In the genomic region with DNA sequence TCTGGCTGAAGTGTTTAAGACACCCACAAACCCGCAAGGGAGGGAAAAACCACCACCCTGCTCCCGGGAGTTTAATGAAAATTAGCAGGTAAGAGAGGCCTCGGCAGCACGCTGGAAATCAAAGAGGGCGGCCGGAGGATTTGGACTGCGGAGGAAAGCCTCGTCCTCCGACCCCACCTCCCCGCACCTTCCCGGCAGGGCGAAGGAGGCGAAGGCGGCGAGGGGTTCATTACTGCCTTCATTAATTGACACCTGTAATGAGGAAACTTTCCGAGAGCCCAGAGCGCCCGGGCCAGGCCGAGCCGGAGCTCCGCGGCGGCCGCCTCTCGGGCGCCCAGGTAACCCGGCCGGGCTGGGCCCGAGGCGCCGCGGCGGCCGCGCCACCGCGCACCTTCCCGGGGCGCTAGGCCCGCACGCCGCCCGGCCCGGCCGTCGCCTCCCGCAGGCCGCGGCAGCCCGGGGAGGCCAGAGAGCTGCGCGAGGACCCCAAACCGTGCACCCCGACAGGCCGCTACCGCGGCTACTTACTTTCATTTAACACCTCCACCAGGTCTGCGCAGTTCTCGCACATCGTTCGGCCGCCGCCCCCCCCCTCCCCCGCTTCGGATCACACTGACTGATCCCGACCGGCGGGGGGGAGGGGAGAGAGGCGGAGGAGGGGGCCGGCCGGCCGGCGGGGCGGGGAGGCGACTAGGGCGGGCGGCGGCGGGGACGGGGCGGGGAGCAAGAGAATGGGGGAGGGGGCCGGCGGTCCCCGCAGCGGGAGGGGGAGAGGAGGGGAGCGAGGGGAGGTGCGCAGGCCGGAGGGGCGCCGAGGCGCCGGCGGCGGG, we compare ENCODE assay signal across 8 cellular contexts. TPM values are rescaled to one million over a fixed set of nuclear protein-coding genes. Genes with fewer than 3 reads are reported as not detected.
DNase-seq lines count a peak whose midpoint lies in the region; ATAC-seq and TF ChIP-seq lines count a peak whose summit lies in the region.

No MANE protein-coding gene starts in this region.

- H3K79me2 ChIP-seq in DOHH2 (ENCODE audit: control insufficient read depth, low read length) (peaks cover 73% of the 10 kb centered on the region), GM23338 (replicated peaks; ENCODE audit: insufficient read depth) (peaks cover 61% of the 10 kb centered on the region), MM.1S (ENCODE audit: low read length) (peaks cover 65% of the 10 kb centered on the region)

- 2% methylated on average over 83 of the region's 94 CpGs for WGBS in urinary bladder

- ATAC-seq in GM23338: peak; percentile 33

- H3K27ac ChIP-seq in DOHH2 (ENCODE audit: low read depth, low read length) (peak overlapping the region; percentile 87), GM23338 (ENCODE audit: low read depth) (peak overlapping the region; percentile 91), MM.1S (ENCODE audit: low read length) (peak overlapping the region; percentile 61; the same call in 1 of the 2 replicates), right atrium auricular region (peak overlapping the region; percentile 97 to 98), urinary bladder (ENCODE audit: low read depth) (peak overlapping the region; percentile 90)

- H2AFZ ChIP-seq in GM23338 (no peak overlapping the region), MM.1S (ENCODE audit: low read length) (no peak overlapping the region)

- peaks cover 13% of the 10 kb centered on the region for H3K27me3 Mint-ChIP-seq in GM23338 (ENCODE audit: insufficient read depth, low read depth, poor library complexity)

- H3K9me3 ChIP-seq in DOHH2 (ENCODE audit: control insufficient read depth, insufficient read depth, low read length): no peaks in the 10 kb centered on the region
- H3K9me3 ChIP-seq in MM.1S (replicated peaks; ENCODE audit: insufficient read depth, low read length): no peaks in the 10 kb centered on the region
- no peaks in the 10 kb centered on the region for H3K9me3 ChIP-seq in right atrium auricular region

- peak overlapping the region; percentile 83 for H3K9ac ChIP-seq in MM.1S (ENCODE audit: low read length)

- H3K9me2 ChIP-seq in DOHH2 (replicated peaks; ENCODE audit: control insufficient read depth, low read length): no peaks in the 10 kb centered on the region
- no peaks in the 10 kb centered on the region for H3K9me2 ChIP-seq in GM23338 (ENCODE audit: insufficient read depth)
- H3K9me2 ChIP-seq in MM.1S (replicated peaks; ENCODE audit: insufficient read depth, low read length): no peaks in the 10 kb centered on the region

- peak overlapping the region; percentile 91 for H3K4me3 Mint-ChIP-seq in GM23338

- peak overlapping the region; percentile 84 for H3K4me3 ChIP-seq in DOHH2 (ENCODE audit: low read length)
- peak overlapping the region; percentile 68 for H3K4me3 ChIP-seq in GM23338
- peak overlapping the region; percentile 84 for H3K4me3 ChIP-seq in MM.1S (ENCODE audit: low read length)
- peak overlapping the region; percentile 80 to 94 for H3K4me3 ChIP-seq in right atrium auricular region
- H3K4me3 ChIP-seq in urinary bladder (ENCODE audit: low read depth, low read length): peak overlapping the region; percentile 99

- peak; percentile 90 for DNase-seq in GM23338 (ENCODE audit: low spot score)
- peak; percentile 83 for DNase-seq in MM.1S
- peak; percentile 74 to 82 (median 79) for DNase-seq in T-helper 1 cell
- peak; percentile 49 for DNase-seq in amniotic stem cell (lab: John Stamatoyannopoulos, UW)
- peak; percentile 73 for DNase-seq in right atrium auricular region (ENCODE audit: low spot score)
- peak; percentile 24 for DNase-seq in pulmonary artery endothelial cell (ENCODE audit: low read depth, low spot score)

- H3K27me3 ChIP-seq in DOHH2 (ENCODE audit: control insufficient read depth, low read length): no peaks in the 10 kb centered on the region
- no peaks in the 10 kb centered on the region for H3K27me3 ChIP-seq in GM23338 (ENCODE audit: insufficient read depth)
- H3K27me3 ChIP-seq in MM.1S (replicated peaks; ENCODE audit: insufficient read depth, low read length): no peaks in the 10 kb centered on the region
- H3K27me3 ChIP-seq in right atrium auricular region: no peaks in the 10 kb centered on the region

- no peaks in the 10 kb centered on the region; the same call in 2 of the 3 replicates for H3K9me3 Mint-ChIP-seq in GM23338

- TF ChIP-seq CTCF in DOHH2 (IDR thresholded peaks at IDR 0.05; ENCODE audit: low read depth, low read length, poor library complexity, severe bottlenecking): no peak
- no peak for TF ChIP-seq CTCF in GM23338 (conservative IDR thresholded peaks at IDR 0.05; ENCODE audit: low read depth in 2 of 2)
- no peak for TF ChIP-seq CTCF in MM.1S (IDR thresholded peaks at IDR 0.05; ENCODE audit: low read length)
- TF ChIP-seq CTCF in right atrium auricular region (IDR thresholded peaks at IDR 0.05): no peak

- H3K27ac Mint-ChIP-seq in GM23338: peak overlapping the region; percentile 97

- H3K4me1 ChIP-seq in DOHH2 (ENCODE audit: control insufficient read depth, low read length) (peaks cover 44% of the 10 kb centered on the region), GM23338 (ENCODE audit: insufficient read depth) (peaks cover 12% of the 10 kb centered on the region; the same call in 1 of the 2 replicates), MM.1S (ENCODE audit: low read length) (0 out of 2 replicates have a peak, but pooled peaks cover 4% of the 10 kb centered on the region), right atrium auricular region (peaks cover 0 to 36% of the 10 kb centered on the region in 2 donors), urinary bladder (ENCODE audit: insufficient read depth) (no peaks in the 10 kb centered on the region)

- peaks cover 18% of the 10 kb centered on the region for H3K4me1 Mint-ChIP-seq in GM23338

- peaks cover 29% of the 10 kb centered on the region for H3F3A ChIP-seq in DOHH2 (ENCODE audit: control insufficient read depth, insufficient read depth)
- H3F3A ChIP-seq in GM23338 (replicated peaks; ENCODE audit: low read depth): no peaks in the 10 kb centered on the region
- peaks cover 22% of the 10 kb centered on the region for H3F3A ChIP-seq in MM.1S (ENCODE audit: insufficient read depth, low read length)

- H3K36me3 ChIP-seq in DOHH2 (ENCODE audit: control insufficient read depth, low read length): peaks cover 51% of the 10 kb centered on the region
- no peaks in the 10 kb centered on the region; the same call in 1 of the 2 replicates for H3K36me3 ChIP-seq in GM23338 (ENCODE audit: insufficient read depth)
- no peaks in the 10 kb centered on the region; the same call in 1 of the 2 replicates for H3K36me3 ChIP-seq in MM.1S (replicated peaks; ENCODE audit: insufficient read depth, low read length)
- H3K36me3 ChIP-seq in right atrium auricular region: peaks cover 7% of the 10 kb centered on the region
- H3K36me3 ChIP-seq in urinary bladder (ENCODE audit: insufficient read depth): no peaks in the 10 kb centered on the region

- H4K20me1 ChIP-seq in DOHH2 (ENCODE audit: control insufficient read depth, insufficient read depth, low read depth, low read length) (no peaks in the 10 kb centered on the region), GM23338 (replicated peaks; ENCODE audit: insufficient read depth) (peaks cover 13% of the 10 kb centered on the region), MM.1S (ENCODE audit: insufficient read depth, low read length) (0 out of 2 replicates have a peak, but pooled peaks cover under 1% of the 10 kb centered on the region)

- H3K4me2 ChIP-seq in DOHH2 (ENCODE audit: low read length): peak overlapping the region; percentile 70
- peak overlapping the region; percentile 82 for H3K4me2 ChIP-seq in GM23338
- peak overlapping the region; percentile 67 for H3K4me2 ChIP-seq in MM.1S (ENCODE audit: low read depth, low read length)

- peaks cover 37% of the 10 kb centered on the region for H3K36me3 Mint-ChIP-seq in GM23338 (ENCODE audit: low read depth)

TF ChIP-seq in GM23338, 12 proteins besides CTCF, POLR2A, EP300 and RAD21:
- TF ChIP-seq ZNF114 (CRISPR knock-in tag; IDR thresholded peaks at IDR 0.05): no peak
- TF ChIP-seq CREB1 (CRISPR knock-in tag; IDR thresholded peaks at IDR 0.05; ENCODE audit: low read depth): 0 out of 2 replicates have a peak, but pooled peaks have one; percentile 27

RNA-seq across cellular contexts. Expression of gene USP34, which starts 0.6 kb away (rescaled TPM):
- total RNA-seq in GM23338 (2014; rRNA removed; shearing (Covaris generic)): 115 and 157 TPM in 2 replicates
- 68.1 and 81.8 TPM in 2 replicates for polyA plus RNA-seq in GM23338 (2016; fragmentation: Nextera tagmentation; extraction: Ambion mirVana)
- 10 to 100 TPM; 66.0 to 76.0 TPM for total RNA-seq in right atrium auricular region
- total RNA-seq in pulmonary artery endothelial cell: 83.8 and 96.7 TPM in 2 replicates
- total RNA-seq in urinary bladder: 294 TPM
- polyA plus RNA-seq in urinary bladder: 48.2 TPM

Comparison
In these comparisons a context has a peak if more than half of its experiments do, and no peak if none do; other contexts are left out.
1. Peak in every context shown above with its lines: DNase-seq, ATAC-seq, H3K4me3 ChIP-seq and H3K27ac ChIP-seq.
2. DNase-seq: peak in every context shown above with its lines; median percentile 90 in GM23338; 83 in MM.1S; 79 in T-helper 1 cell; 73 in right atrium auricular region; 49 in amniotic stem cell; 24 in pulmonary artery endothelial cell.